8 cellular contexts compared by ENCODE assay signal in genomic region chr13:24995225-24995804, GRCh38.
A peak's percentile ranks its signal among the peaks of the same experiment; 100 is the strongest.
DNase-seq lines count a peak whose midpoint lies in the region; ATAC-seq, FAIRE-seq and TF ChIP-seq lines count a peak whose summit lies in the region.

No MANE protein-coding gene starts in this region.

- peak; percentile 67 for DNase-seq in DMS153 (lab: John Stamatoyannopoulos, UW)
- DNase-seq in H9 = peak; percentile 78
- peak; percentile 69 to 83 for DNase-seq in NCI-H2081 (lab: John Stamatoyannopoulos, UW)
- DNase-seq in T-cell = peak in 31 of 34 experiments; percentile 9 to 60 (median 38)
- DNase-seq in K562 (ENCODE audit: extremely low read depth in 1 of 4, low spot score in 3 of 4) = peak; percentile 37 to 81 (median 52)
- peak; percentile 69 for DNase-seq in iPS-NIHi7 (ENCODE audit: extremely low spot score)
- DNase-seq in stimulated activated CD4-positive, alpha-beta T cell treated with anti-CD3 and anti-CD28 coated beads, Interleukin-2, amount 100 ng/mL, for 24 hours = peak; percentile 50 to 57

- no peak overlapping the region for H3K27ac ChIP-seq in H9 (ENCODE audit: insufficient read length, low read depth, low read length)
- no peak overlapping the region for H3K27ac ChIP-seq in K562 (ENCODE audit: extremely low read depth, low read depth, low read length)

- no peak overlapping the region for H3K56ac ChIP-seq in H9 (ENCODE audit: insufficient read length, low read depth, low read length)

- H3K9me3 ChIP-seq in H9 (ENCODE audit: control insufficient read depth, low read depth, low read length) (no peaks in the 10 kb centered on the region), K562 (replicated peaks; ENCODE audit: control insufficient read depth, insufficient read depth, low read depth, low read length) (no peaks in the 10 kb centered on the region)

- no peak overlapping the region for H3K4me2 ChIP-seq in H9 (ENCODE audit: insufficient read depth, insufficient read length, low read length)
- no peak overlapping the region for H3K4me2 ChIP-seq in K562 (ENCODE audit: insufficient read depth, low read length)

- no peak overlapping the region for H4K5ac ChIP-seq in H9 (ENCODE audit: insufficient read length, low read depth, low read length)

- H3K79me2 ChIP-seq in H9 (ENCODE audit: insufficient read depth, low read length) = no peaks in the 10 kb centered on the region
- H3K79me2 ChIP-seq in K562 (ENCODE audit: control insufficient read depth, insufficient read depth, low read length) = no peaks in the 10 kb centered on the region

- intact Hi-C loops in K562 (cut with micrococcal nuclease) = loop anchor here (5.0 kb wide), 1 partner anchor 303 kb away; no protein-coding TSS in a partner anchor

- no peak for TF ChIP-seq EP300 in K562 (IDR thresholded peaks at IDR 0.05; ENCODE audit: low read length)

- H3K14ac ChIP-seq in H9 (ENCODE audit: insufficient read depth, low read length) = no peak overlapping the region

- H2AFZ ChIP-seq in H9 (ENCODE audit: low read length) = no peak overlapping the region
- H2AFZ ChIP-seq in K562 (ENCODE audit: low read depth, low read length) = peak overlapping the region; percentile 39; the same call in 1 of the 2 replicates

- peak; percentile 93 for TF ChIP-seq CTCF in H9 (conservative IDR thresholded peaks at IDR 0.05)
- TF ChIP-seq CTCF in K562 (IDR thresholded peaks at IDR 0.05 in 2 of 3, conservative IDR thresholded peaks at IDR 0.05 in 1 of 3; ENCODE audit: insufficient read depth in 2 of 3, low read depth in 1 of 3, low read length in 3 of 3) = peak; percentile 66 to 74 (median 74)

- no peak overlapping the region for H2BK15ac ChIP-seq in H9 (ENCODE audit: low read depth, low read length)

- H2AK5ac ChIP-seq in H9 (ENCODE audit: insufficient read length, low read length) = no peak overlapping the region

- H4K8ac ChIP-seq in H9 (replicated peaks; ENCODE audit: insufficient read length, low read depth, low read length) = no peak overlapping the region

- H4K20me1 ChIP-seq in H9 (ENCODE audit: control insufficient read depth, insufficient read depth, insufficient read length) = no peaks in the 10 kb centered on the region
- no peaks in the 10 kb centered on the region for H4K20me1 ChIP-seq in K562 (replicated peaks; ENCODE audit: control insufficient read depth, insufficient read depth, low read length)

- CTCF ChIA-PET in T-cell (lab: Charles Lee) (interaction anchor here (0.6 to 1.8 kb wide), 14 partner anchors 10 to 381 kb away, joined by 3 to 11 read pairs (median 4); no protein-coding TSS in a partner anchor), K562 (lab: Yijun Ruan, JAX; ENCODE audit: low intra/inter-chr PET ratio) (interaction anchor here (0.7 to 1.6 kb wide), 4 partner anchors 42 to 301 kb away, joined by 3 to 7 read pairs (median 4); no protein-coding TSS in a partner anchor)

- peaks cover 0 to 9% of the 10 kb centered on the region in 2 experiments; a peak in 3 of 4 replicates for H3K4me1 Mint-ChIP-seq in H9
- peaks cover 4 to 6% (median 5%) of the 10 kb centered on the region in 3 donors for H3K4me1 Mint-ChIP-seq in T-cell

- no peak overlapping the region for H4K91ac ChIP-seq in H9 (ENCODE audit: insufficient read length, low read depth, low read length)

- H3K36me3 Mint-ChIP-seq in H9 (ENCODE audit: insufficient read depth in 1 of 3, low read depth in 3 of 3) (no peaks in the 10 kb centered on the region), T-cell (no peaks in the 10 kb centered on the region)

- no peak overlapping the region for H3T11ph ChIP-seq in H9 (ENCODE audit: low read length)

- H3K79me1 ChIP-seq in H9 (ENCODE audit: insufficient read depth, low read depth, low read length, poor library complexity, severe bottlenecking) = no peaks in the 10 kb centered on the region

- H2BK12ac ChIP-seq in H9 (ENCODE audit: insufficient read length, low read depth, low read length) = no peak overlapping the region

- H3K4me1 ChIP-seq in H9 (ENCODE audit: insufficient read depth, low read length) = peaks cover 2% of the 10 kb centered on the region; the same call in 1 of the 2 replicates
- no peaks in the 10 kb centered on the region for H3K4me1 ChIP-seq in K562 (replicated peaks in 1 of 2; ENCODE audit: control insufficient read depth in 2 of 2, insufficient read depth in 2 of 2, low read length in 2 of 2)

- BruUV-seq in K562 (replicated peaks; lab: Mats Ljungman, UMichigan) = no TSS peak

- peak; percentile 82 for FAIRE-seq in K562 (lab: Jason Lieb, UNC)

- H3K9ac ChIP-seq in H9 (ENCODE audit: extremely low read depth, insufficient read length, low read length) (no peak overlapping the region), K562 (ENCODE audit: insufficient read depth in 1 of 2, low read depth in 2 of 2, low read length in 2 of 2) (no peak overlapping the region)

- ATAC-seq in T-cell (replicated peaks in 1 of 4) = peak; percentile 71 to 81 (median 78)
- peak; percentile 97 for ATAC-seq in K562
- no peak for ATAC-seq in HG02763 (IDR thresholded peaks at IDR 0.05; ENCODE audit: unreplicated experiment)

- H3K18ac ChIP-seq in H9 (ENCODE audit: insufficient read length, low read depth, low read length) = no peak overlapping the region

- H3K9me3 Mint-ChIP-seq in H9 (no peaks in the 10 kb centered on the region), T-cell (no peaks in the 10 kb centered on the region)

- H3K27ac Mint-ChIP-seq in H9 (no peak overlapping the region), T-cell (no peak overlapping the region)

- H3K27me3 ChIP-seq in H9 (ENCODE audit: insufficient read depth, low read length) = no peaks in the 10 kb centered on the region
- no peaks in the 10 kb centered on the region; a peak in 1 of 5 replicates for H3K27me3 ChIP-seq in K562 (ENCODE audit: control insufficient read depth in 2 of 2, insufficient read depth in 2 of 2, low read length in 2 of 2)

- H3K4ac ChIP-seq in H9 (ENCODE audit: low read depth, low read length) = no peak overlapping the region

- no peak for TF ChIP-seq POLR2A in K562 (conservative IDR thresholded peaks at IDR 0.05)

- peak; percentile 30 to 63 for TF ChIP-seq RAD21 in K562 (CRISPR knock-in tag; conservative IDR thresholded peaks at IDR 0.05 in 1 of 2, IDR thresholded peaks at IDR 0.05 in 1 of 2)

- H3K23me2 ChIP-seq in H9 (ENCODE audit: insufficient read length, low read depth, low read length, poor library complexity, severe bottlenecking) = no peaks in the 10 kb centered on the region

- H2BK120ac ChIP-seq in H9 (ENCODE audit: low read depth, low read length, poor library complexity, severe bottlenecking) = no peak overlapping the region

- WGBS in H9 (ENCODE audit: extremely low coverage, insufficient read length, low lambda C conversion rate) = no CpG with 5 or more reads among the region's 6 CpGs
- 2% methylated on average over 6 of the region's 6 CpGs for WGBS in K562 (ENCODE audit: insufficient coverage, low coverage, missing lambda C conversion rate)

- no peaks in the 10 kb centered on the region for H3K36me3 ChIP-seq in K562 (ENCODE audit: control insufficient read depth, insufficient read depth, low read length)

- in situ Hi-C loops in K562 (cut with MboI) = loop anchor here (25.0 kb wide), 1 partner anchor 258 kb away; no protein-coding TSS in a partner anchor

- H3K4me3 ChIP-seq in K562 = no peak overlapping the region

- H2BK5ac ChIP-seq in H9 (ENCODE audit: insufficient read length, low read length) = no peak overlapping the region

- peaks cover 3% of the 10 kb centered on the region for H3K27me3 Mint-ChIP-seq in H9 (ENCODE audit: low read depth)
- peaks cover 19 to 36% of the 10 kb centered on the region in 2 donors for H3K27me3 Mint-ChIP-seq in T-cell

- no peak overlapping the region; a peak in 1 of 5 replicates for H3K4me3 Mint-ChIP-seq in H9
- H3K4me3 Mint-ChIP-seq in T-cell = no peak overlapping the region

- H2BK20ac ChIP-seq in H9 (ENCODE audit: low read depth, low read length, poor library complexity, severe bottlenecking) = no peak overlapping the region

- H3K23ac ChIP-seq in H9 (ENCODE audit: insufficient read length, low read depth, low read length) = no peak overlapping the region

- POLR2A ChIA-PET in T-cell (lab: Charles Lee) = no interaction called here
- POLR2A ChIA-PET in K562 (lab: Yijun Ruan, JAX) = interaction anchor here (1.5 kb wide), 1 partner anchor 10 kb away, joined by 4 read pairs; no protein-coding TSS in a partner anchor

- H3K9me1 ChIP-seq in K562 (ENCODE audit: control insufficient read depth, insufficient read depth, low read length) = no peaks in the 10 kb centered on the region

TF ChIP-seq in K562, 482 proteins besides CTCF, POLR2A, EP300 and RAD21 (continues in another document):
- TF ChIP-seq NEUROD1 (IDR thresholded peaks at IDR 0.05; ENCODE audit: borderline replicate concordance, low read depth, low read length, partially characterized antibody) (no peak), ESRRB (CRISPR knock-in tag; IDR thresholded peaks at IDR 0.05; ENCODE audit: borderline replicate concordance) (no peak), WHSC1 (IDR thresholded peaks at IDR 0.05; ENCODE audit: low read length) (no peak), HMBOX1 (IDR thresholded peaks at IDR 0.05) (peak; percentile 39), CHD2 (IDR thresholded peaks at IDR 0.05; ENCODE audit: low read depth, low read length) (no peak), HIVEP1 (CRISPR knock-in tag; IDR thresholded peaks at IDR 0.05) (no peak), ZNF384 (IDR thresholded peaks at IDR 0.05; ENCODE audit: low read depth, low read length) (no peak), KAT7 (CRISPR knock-in tag; IDR thresholded peaks at IDR 0.05; ENCODE audit: borderline replicate concordance) (no peak), POLR2AphosphoS2 (IDR thresholded peaks at IDR 0.05; ENCODE audit: low read length) (no peak), ETS1 (conservative IDR thresholded peaks at IDR 0.05; ENCODE audit: control insufficient read depth, low read depth, low read length) (no peak)
